ENCODE assay signal across 3 cellular contexts in the genomic region with DNA sequence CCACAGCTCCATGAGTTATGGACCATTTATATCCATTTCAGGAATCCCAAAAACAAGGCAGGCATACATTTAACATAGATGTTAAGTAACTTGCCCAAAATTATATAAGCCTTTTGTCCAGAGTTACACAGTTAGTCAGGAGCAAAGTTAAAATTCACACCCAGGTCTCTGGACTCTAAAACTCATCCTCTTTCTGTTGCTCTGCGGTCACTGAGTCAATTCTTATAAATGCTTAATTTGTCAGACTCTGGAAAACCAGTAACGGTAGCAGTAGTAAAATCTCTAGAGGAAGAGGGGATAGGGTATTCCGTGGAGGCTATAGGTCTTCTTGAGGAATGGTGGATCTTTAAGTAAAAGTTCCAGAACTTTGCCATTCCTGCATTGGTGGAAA.
TF ChIP-seq lines count a peak whose summit lies in the region.

No MANE protein-coding gene starts in this region.

TF ChIP-seq in SK-N-SH, 30 proteins besides CTCF, POLR2A, EP300 and RAD21 (continued from another document):
- TF ChIP-seq, protein P1, sequence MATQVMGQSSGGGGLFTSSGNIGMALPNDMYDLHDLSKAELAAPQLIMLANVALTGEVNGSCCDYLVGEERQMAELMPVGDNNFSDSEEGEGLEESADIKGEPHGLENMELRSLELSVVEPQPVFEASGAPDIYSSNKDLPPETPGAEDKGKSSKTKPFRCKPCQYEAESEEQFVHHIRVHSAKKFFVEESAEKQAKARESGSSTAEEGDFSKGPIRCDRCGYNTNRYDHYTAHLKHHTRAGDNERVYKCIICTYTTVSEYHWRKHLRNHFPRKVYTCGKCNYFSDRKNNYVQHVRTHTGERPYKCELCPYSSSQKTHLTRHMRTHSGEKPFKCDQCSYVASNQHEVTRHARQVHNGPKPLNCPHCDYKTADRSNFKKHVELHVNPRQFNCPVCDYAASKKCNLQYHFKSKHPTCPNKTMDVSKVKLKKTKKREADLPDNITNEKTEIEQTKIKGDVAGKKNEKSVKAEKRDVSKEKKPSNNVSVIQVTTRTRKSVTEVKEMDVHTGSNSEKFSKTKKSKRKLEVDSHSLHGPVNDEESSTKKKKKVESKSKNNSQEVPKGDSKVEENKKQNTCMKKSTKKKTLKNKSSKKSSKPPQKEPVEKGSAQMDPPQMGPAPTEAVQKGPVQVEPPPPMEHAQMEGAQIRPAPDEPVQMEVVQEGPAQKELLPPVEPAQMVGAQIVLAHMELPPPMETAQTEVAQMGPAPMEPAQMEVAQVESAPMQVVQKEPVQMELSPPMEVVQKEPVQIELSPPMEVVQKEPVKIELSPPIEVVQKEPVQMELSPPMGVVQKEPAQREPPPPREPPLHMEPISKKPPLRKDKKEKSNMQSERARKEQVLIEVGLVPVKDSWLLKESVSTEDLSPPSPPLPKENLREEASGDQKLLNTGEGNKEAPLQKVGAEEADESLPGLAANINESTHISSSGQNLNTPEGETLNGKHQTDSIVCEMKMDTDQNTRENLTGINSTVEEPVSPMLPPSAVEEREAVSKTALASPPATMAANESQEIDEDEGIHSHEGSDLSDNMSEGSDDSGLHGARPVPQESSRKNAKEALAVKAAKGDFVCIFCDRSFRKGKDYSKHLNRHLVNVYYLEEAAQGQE (IDR thresholded peaks at IDR 0.05; ENCODE audit: low read depth, low read length) = no peak
- no peak for TF ChIP-seq ELF1 (IDR thresholded peaks at IDR 0.05)

TF ChIP-seq in SK-N-SH treated with all-trans-retinoic acid at 6 μM for 48 hours, 23 proteins besides CTCF, POLR2A, EP300 and RAD21 (continued from another document):
- TF ChIP-seq, protein P2, sequence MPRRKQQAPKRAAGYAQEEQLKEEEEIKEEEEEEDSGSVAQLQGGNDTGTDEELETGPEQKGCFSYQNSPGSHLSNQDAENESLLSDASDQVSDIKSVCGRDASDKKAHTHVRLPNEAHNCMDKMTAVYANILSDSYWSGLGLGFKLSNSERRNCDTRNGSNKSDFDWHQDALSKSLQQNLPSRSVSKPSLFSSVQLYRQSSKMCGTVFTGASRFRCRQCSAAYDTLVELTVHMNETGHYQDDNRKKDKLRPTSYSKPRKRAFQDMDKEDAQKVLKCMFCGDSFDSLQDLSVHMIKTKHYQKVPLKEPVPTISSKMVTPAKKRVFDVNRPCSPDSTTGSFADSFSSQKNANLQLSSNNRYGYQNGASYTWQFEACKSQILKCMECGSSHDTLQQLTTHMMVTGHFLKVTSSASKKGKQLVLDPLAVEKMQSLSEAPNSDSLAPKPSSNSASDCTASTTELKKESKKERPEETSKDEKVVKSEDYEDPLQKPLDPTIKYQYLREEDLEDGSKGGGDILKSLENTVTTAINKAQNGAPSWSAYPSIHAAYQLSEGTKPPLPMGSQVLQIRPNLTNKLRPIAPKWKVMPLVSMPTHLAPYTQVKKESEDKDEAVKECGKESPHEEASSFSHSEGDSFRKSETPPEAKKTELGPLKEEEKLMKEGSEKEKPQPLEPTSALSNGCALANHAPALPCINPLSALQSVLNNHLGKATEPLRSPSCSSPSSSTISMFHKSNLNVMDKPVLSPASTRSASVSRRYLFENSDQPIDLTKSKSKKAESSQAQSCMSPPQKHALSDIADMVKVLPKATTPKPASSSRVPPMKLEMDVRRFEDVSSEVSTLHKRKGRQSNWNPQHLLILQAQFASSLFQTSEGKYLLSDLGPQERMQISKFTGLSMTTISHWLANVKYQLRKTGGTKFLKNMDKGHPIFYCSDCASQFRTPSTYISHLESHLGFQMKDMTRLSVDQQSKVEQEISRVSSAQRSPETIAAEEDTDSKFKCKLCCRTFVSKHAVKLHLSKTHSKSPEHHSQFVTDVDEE (CRISPR knock-in tag; IDR thresholded peaks at IDR 0.05) = no peak
- TF ChIP-seq CSDC2 (CRISPR knock-in tag; IDR thresholded peaks at IDR 0.05) = no peak
- TF ChIP-seq, protein P3, sequence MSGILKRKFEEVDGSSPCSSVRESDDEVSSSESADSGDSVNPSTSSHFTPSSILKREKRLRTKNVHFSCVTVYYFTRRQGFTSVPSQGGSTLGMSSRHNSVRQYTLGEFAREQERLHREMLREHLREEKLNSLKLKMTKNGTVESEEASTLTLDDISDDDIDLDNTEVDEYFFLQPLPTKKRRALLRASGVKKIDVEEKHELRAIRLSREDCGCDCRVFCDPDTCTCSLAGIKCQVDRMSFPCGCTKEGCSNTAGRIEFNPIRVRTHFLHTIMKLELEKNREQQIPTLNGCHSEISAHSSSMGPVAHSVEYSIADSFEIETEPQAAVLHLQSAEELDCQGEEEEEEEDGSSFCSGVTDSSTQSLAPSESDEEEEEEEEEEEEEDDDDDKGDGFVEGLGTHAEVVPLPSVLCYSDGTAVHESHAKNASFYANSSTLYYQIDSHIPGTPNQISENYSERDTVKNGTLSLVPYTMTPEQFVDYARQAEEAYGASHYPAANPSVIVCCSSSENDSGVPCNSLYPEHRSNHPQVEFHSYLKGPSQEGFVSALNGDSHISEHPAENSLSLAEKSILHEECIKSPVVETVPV (CRISPR knock-in tag; IDR thresholded peaks at IDR 0.05) = no peak

TF ChIP-seq in GM12878, 131 proteins besides CTCF, POLR2A, EP300 and RAD21 (continued from another document):
- TF ChIP-seq RFX5 (IDR thresholded peaks at IDR 0.05; ENCODE audit: low read depth, low read length) (no peak), JUNB (IDR thresholded peaks at IDR 0.05) (0 out of 2 replicates have a peak, but pooled peaks have one; percentile 5), SREBF1 (IDR thresholded peaks at IDR 0.05; ENCODE audit: low read length) (no peak)
